ENCODE assay signal across 1 cellular context in the genomic region with DNA sequence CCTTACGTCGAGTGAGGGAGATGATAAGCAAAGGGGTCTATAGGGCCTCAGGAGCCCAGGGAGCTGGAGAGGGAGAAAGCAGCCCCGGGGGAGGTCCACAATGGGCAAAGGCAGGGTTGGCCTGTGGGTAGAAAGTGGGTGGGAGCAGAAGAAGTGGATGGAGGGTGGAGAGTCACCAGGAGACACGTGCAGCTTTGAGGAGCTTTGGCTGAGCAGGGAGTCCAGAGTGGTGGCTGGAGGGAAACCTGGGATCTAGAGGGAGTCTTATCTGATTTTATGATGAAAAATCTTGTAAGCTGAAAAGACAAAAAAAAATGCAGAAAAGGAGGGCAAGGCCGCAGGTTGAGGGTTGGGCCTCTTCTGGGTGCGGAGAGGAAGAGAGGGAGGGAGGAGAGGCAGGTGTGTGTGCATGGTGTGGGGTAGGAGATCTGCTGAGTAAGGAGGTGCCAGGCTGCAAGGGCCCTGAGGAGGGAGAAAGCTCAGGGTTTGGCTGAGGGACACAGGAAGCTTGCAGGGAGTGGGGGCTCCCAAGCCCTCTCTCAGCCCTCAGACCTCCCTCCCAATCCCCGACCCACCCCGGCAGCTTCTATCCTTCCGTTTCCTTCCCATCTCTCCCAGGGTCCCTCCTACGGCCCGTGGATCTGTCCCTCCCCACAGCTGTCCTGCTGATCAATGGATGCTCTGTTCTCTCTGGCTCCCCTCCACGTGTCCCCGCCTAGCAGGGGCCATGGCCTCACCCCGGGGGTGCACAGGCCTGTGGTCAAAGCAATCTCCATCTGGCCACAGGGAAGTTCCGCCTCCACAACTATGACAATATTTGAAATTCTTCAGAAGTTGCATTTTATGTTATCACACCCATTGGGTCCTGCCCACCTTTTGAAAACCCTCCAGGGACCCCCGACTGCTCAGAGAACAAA.
TF ChIP-seq lines count a peak whose summit lies in the region.

No MANE protein-coding gene starts in this region.

TF ChIP-seq in GM23338, 12 proteins besides CTCF, POLR2A, EP300 and RAD21:
- TF ChIP-seq, protein P1, sequence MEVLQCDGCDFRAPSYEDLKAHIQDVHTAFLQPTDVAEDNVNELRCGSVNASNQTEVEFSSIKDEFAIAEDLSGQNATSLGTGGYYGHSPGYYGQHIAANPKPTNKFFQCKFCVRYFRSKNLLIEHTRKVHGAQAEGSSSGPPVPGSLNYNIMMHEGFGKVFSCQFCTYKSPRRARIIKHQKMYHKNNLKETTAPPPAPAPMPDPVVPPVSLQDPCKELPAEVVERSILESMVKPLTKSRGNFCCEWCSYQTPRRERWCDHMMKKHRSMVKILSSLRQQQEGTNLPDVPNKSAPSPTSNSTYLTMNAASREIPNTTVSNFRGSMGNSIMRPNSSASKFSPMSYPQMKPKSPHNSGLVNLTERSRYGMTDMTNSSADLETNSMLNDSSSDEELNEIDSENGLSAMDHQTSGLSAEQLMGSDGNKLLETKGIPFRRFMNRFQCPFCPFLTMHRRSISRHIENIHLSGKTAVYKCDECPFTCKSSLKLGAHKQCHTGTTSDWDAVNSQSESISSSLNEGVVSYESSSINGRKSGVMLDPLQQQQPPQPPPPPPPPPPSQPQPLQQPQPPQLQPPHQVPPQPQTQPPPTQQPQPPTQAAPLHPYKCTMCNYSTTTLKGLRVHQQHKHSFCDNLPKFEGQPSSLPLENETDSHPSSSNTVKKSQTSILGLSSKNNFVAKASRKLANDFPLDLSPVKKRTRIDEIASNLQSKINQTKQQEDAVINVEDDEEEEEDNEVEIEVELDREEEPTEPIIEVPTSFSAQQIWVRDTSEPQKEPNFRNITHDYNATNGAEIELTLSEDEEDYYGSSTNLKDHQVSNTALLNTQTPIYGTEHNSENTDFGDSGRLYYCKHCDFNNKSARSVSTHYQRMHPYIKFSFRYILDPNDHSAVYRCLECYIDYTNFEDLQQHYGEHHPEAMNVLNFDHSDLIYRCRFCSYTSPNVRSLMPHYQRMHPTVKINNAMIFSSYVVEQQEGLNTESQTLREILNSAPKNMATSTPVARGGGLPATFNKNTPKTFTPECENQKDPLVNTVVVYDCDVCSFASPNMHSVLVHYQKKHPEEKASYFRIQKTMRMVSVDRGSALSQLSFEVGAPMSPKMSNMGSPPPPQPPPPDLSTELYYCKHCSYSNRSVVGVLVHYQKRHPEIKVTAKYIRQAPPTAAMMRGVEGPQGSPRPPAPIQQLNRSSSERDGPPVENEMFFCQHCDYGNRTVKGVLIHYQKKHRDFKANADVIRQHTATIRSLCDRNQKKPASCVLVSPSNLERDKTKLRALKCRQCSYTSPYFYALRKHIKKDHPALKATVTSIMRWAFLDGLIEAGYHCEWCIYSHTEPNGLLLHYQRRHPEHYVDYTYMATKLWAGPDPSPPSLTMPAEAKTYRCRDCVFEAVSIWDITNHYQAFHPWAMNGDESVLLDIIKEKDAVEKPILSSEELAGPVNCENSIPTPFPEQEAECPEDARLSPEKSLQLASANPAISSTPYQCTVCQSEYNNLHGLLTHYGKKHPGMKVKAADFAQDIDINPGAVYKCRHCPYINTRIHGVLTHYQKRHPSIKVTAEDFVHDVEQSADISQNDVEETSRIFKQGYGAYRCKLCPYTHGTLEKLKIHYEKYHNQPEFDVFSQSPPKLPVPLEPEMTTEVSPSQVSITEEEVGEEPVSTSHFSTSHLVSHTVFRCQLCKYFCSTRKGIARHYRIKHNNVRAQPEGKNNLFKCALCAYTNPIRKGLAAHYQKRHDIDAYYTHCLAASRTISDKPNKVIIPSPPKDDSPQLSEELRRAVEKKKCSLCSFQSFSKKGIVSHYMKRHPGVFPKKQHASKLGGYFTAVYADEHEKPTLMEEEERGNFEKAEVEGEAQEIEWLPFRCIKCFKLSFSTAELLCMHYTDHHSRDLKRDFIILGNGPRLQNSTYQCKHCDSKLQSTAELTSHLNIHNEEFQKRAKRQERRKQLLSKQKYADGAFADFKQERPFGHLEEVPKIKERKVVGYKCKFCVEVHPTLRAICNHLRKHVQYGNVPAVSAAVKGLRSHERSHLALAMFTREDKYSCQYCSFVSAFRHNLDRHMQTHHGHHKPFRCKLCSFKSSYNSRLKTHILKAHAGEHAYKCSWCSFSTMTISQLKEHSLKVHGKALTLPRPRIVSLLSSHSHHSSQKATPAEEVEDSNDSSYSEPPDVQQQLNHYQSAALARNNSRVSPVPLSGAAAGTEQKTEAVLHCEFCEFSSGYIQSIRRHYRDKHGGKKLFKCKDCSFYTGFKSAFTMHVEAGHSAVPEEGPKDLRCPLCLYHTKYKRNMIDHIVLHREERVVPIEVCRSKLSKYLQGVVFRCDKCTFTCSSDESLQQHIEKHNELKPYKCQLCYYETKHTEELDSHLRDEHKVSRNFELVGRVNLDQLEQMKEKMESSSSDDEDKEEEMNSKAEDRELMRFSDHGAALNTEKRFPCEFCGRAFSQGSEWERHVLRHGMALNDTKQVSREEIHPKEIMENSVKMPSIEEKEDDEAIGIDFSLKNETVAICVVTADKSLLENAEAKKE (CRISPR knock-in tag; IDR thresholded peaks at IDR 0.05) = no peak
- no peak for TF ChIP-seq NANOG (IDR thresholded peaks at IDR 0.05; ENCODE audit: borderline replicate concordance)
- TF ChIP-seq EZH2 (IDR thresholded peaks at IDR 0.05; ENCODE audit: low read depth, unreplicated experiment) = no peak
- no peak for TF ChIP-seq EZH2phosphoT487 (IDR thresholded peaks at IDR 0.05; ENCODE audit: unreplicated experiment)
- TF ChIP-seq JUNB (IDR thresholded peaks at IDR 0.05; ENCODE audit: unreplicated experiment) = no peak
- no peak for TF ChIP-seq CREB1 (CRISPR knock-in tag; IDR thresholded peaks at IDR 0.05; ENCODE audit: low read depth)
- TF ChIP-seq REST (IDR thresholded peaks at IDR 0.05; ENCODE audit: unreplicated experiment) = no peak
- TF ChIP-seq STAT1 (IDR thresholded peaks at IDR 0.05; ENCODE audit: unreplicated experiment) = no peak
- TF ChIP-seq ZNF331 (CRISPR knock-in tag; IDR thresholded peaks at IDR 0.05; ENCODE audit: low read depth) = no peak
- no peak for TF ChIP-seq POLR2AphosphoS5 (IDR thresholded peaks at IDR 0.05; ENCODE audit: low read depth)
- no peak for TF ChIP-seq ZNF114 (CRISPR knock-in tag; IDR thresholded peaks at IDR 0.05)
- TF ChIP-seq, protein P2, sequence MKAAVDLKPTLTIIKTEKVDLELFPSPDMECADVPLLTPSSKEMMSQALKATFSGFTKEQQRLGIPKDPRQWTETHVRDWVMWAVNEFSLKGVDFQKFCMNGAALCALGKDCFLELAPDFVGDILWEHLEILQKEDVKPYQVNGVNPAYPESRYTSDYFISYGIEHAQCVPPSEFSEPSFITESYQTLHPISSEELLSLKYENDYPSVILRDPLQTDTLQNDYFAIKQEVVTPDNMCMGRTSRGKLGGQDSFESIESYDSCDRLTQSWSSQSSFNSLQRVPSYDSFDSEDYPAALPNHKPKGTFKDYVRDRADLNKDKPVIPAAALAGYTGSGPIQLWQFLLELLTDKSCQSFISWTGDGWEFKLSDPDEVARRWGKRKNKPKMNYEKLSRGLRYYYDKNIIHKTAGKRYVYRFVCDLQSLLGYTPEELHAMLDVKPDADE (IDR thresholded peaks at IDR 0.05) = no peak
